ENCODE assay signal across 8 cellular contexts in the genomic region with DNA sequence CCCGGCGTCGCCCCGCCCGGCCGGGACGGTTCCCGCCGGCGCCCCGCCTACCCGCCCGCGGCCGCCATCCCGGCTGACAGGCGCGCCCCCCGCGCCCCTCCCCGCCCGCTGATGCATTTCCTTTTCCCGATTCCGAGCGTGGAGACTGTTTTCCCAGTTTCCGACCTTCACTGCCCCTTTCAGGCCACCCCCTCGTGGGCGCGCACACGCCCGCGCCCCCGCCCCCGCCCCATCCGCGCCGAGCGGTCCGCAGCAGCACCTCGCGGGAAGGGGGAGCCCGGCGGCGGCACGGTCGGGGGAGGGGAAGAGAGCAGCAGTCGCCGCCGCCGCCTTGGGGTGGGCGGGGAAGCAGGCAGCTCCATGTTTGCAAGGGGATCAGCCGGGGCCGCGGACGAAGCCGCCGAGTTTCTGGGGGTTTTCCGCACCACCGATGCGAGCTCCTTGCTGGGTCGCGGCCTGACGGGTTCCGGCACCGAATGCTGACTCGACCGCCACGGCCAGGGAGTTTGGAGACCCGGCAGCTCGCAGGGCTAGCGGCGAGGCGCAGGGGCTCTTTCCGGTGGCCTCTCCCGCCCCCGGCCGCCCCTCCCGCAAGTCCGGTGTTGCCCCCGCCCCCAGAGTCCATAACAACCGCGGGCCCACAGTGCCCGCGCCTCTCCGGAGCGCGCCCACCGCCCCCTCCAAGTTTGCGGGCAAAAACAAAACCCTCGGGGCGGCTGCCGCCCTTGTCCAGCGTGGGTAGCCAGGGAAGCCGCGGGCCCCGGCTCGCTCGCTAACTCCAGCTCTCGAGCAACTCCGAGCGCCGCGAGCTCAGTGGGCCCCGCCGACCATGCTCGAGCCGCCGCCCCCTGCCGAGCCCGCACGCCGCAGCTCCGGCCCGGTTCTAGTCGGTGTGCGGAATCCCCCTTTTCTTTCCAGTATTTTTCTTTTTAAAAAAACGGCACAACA.
A peak's percentile ranks its signal among the peaks of the same experiment; 100 is the strongest.
DNase-seq lines count a peak whose midpoint lies in the region; ATAC-seq and TF ChIP-seq lines count a peak whose summit lies in the region.

No MANE protein-coding gene starts in this region.

- H3K4me3 ChIP-seq in GM12864 (ENCODE audit: low read depth, low read length): peak overlapping the region; percentile 96
- peak overlapping the region; percentile 80 to 85 for H3K4me3 ChIP-seq in duodenal mucosa (ENCODE audit: low read depth in 1 of 2, low read length in 2 of 2)

- DNase-seq in GM12864 (ENCODE audit: low read depth) (no peak), NCI-H2227 (lab: John Stamatoyannopoulos, UW; ENCODE audit: unreplicated experiment) (peak; percentile 55), midbrain (lab: John Stamatoyannopoulos, UW) (peak; percentile 90)
- peak; percentile 78 to 83 for DNase-seq in activated CD4-positive, alpha-beta T cell treated with anti-CD3 and anti-CD28 coated beads, Interleukin-2, amount 50 U/mL, for 4 hours
- DNase-seq in stimulated activated CD8-positive, alpha-beta memory T cell treated with anti-CD3 and anti-CD28 coated beads, Interleukin-15, amount 100 ng/mL, for 48 hours (ENCODE audit: low read depth in 2 of 2): peak; percentile 71 to 74

- no peak for TF ChIP-seq CTCF in GM12864 (IDR thresholded peaks at IDR 0.05; ENCODE audit: low read depth, low read length, missing control alignments)

- no peak for ATAC-seq in GM19455 (IDR thresholded peaks at IDR 0.05; ENCODE audit: unreplicated experiment)
- ATAC-seq in HG02840 (IDR thresholded peaks at IDR 0.05; ENCODE audit: low FRiP score, unreplicated experiment): no peak

- no peaks in the 10 kb centered on the region for H3K9me3 ChIP-seq in duodenal mucosa (ENCODE audit: control insufficient read depth in 1 of 2, low read length in 2 of 2)

- H3K36me3 ChIP-seq in duodenal mucosa (ENCODE audit: control insufficient read depth in 1 of 2, insufficient read depth in 2 of 2, low read length in 2 of 2): no peaks in the 10 kb centered on the region

- no peaks in the 10 kb centered on the region for H3K27me3 ChIP-seq in duodenal mucosa (ENCODE audit: control insufficient read depth in 1 of 2, insufficient read depth in 2 of 2, low read length in 2 of 2)

- H3K4me1 ChIP-seq in duodenal mucosa (ENCODE audit: control insufficient read depth in 1 of 2, insufficient read depth in 2 of 2, low read length in 2 of 2): peaks cover 0 to 26% of the 10 kb centered on the region in 2 donors

- peak overlapping the region; percentile 91 for H3K27ac ChIP-seq in duodenal mucosa (ENCODE audit: low read depth, low read length)

- peak overlapping the region; percentile 73 to 79 for H3K9ac ChIP-seq in duodenal mucosa (ENCODE audit: low read depth in 1 of 2, low read length in 2 of 2)
